In genomic region chr9:129556576-129557191, GRCh38 we compare ENCODE assay signal across 16 cellular contexts.
A peak's percentile ranks its signal among the peaks of the same experiment; 100 is the strongest.
DNase-seq lines count a peak whose midpoint lies in the region; ATAC-seq, FAIRE-seq and TF ChIP-seq lines count a peak whose summit lies in the region.
"Had no signal": no experiment of that assay in that cellular context is flagged by ENCODE, and none has a peak within 500 bp of the region (broad histone marks: within the 10 kb centered on the region; RNA-seq: fewer than 3 reads in every experiment).

No MANE protein-coding gene starts in this region.

- TF ChIP-seq CTCF in HepG2 (CRISPR knock-in tag; IDR thresholded peaks at IDR 0.05): no peak
- TF ChIP-seq CTCF in right lobe of liver (IDR thresholded peaks at IDR 0.05): no peak
- no peak for TF ChIP-seq CTCF in body of pancreas (IDR thresholded peaks at IDR 0.05)
- no peak for TF ChIP-seq CTCF in type B pancreatic cell (conservative IDR thresholded peaks at IDR 0.05)

- H3K9me3 Mint-ChIP-seq in type B pancreatic cell: no peaks in the 10 kb centered on the region
- H3K9me3 Mint-ChIP-seq: activated B cell treated with CpG ODN at 0.5 μM for 24 hours had no signal

- H3K9ac ChIP-seq in HepG2 (ENCODE audit: insufficient read depth, low read depth, low read length): peak overlapping the region; percentile 83

- H2AFZ ChIP-seq in HepG2 (ENCODE audit: low read length): no peak overlapping the region

- no peaks in the 10 kb centered on the region for H3K9me3 ChIP-seq in HepG2 (ENCODE audit: low read length)
- no peaks in the 10 kb centered on the region for H3K9me3 ChIP-seq in right lobe of liver
- no peaks in the 10 kb centered on the region for H3K9me3 ChIP-seq in body of pancreas
- no peaks in the 10 kb centered on the region for H3K9me3 ChIP-seq in mesodermal cell (ENCODE audit: control insufficient read depth, low read length)
- H3K9me3 ChIP-seq: breast epithelium had no signal

- H4K20me1 ChIP-seq in HepG2 (ENCODE audit: insufficient read depth, low read length): no peaks in the 10 kb centered on the region

- TF ChIP-seq POLR2A in HepG2 (IDR thresholded peaks at IDR 0.05; ENCODE audit: insufficient read depth in 1 of 2, low read depth in 2 of 2, low read length in 2 of 2) (no peak), right lobe of liver (IDR thresholded peaks at IDR 0.05) (no peak), body of pancreas (IDR thresholded peaks at IDR 0.05) (no peak)

- peak overlapping the region; percentile 86 for H3K4me2 ChIP-seq in HepG2 (ENCODE audit: low read depth, low read length)

- peak overlapping the region; percentile 60 for H3K4me3 Mint-ChIP-seq in type B pancreatic cell
- H3K4me3 Mint-ChIP-seq: activated B cell treated with CpG ODN at 0.5 μM for 24 hours had no signal

- H3K27ac ChIP-seq in HepG2 (ENCODE audit: extremely low read length, insufficient read depth, low read length) (peak overlapping the region; percentile 95), right lobe of liver (peak overlapping the region in 1 of 3 donors; percentile 92), body of pancreas (peak overlapping the region in 3 of 4 donors; percentile 61 to 79 (median 77)), mesodermal cell (ENCODE audit: low read depth, low read length, severe bottlenecking) (peak overlapping the region; percentile 84)

- TF ChIP-seq RAD21 in HepG2 (CRISPR knock-in tag; IDR thresholded peaks at IDR 0.05): no peak

- in situ Hi-C loops in HepG2 (cut with HindIII; ENCODE audit: extremely low pct_ligation_motif_present, low pct_unique_long_range_greater_than_20kb): no loop called here

- CTCF ChIA-PET in HepG2 (lab: Yijun Ruan, JAX; ENCODE audit: low intra/inter-chr PET ratio, low total read pairs): no interaction called here

- no peaks in the 10 kb centered on the region for H3K79me2 ChIP-seq in HepG2 (ENCODE audit: insufficient read depth, low read length)

- BruUV-seq in HepG2 (replicated peaks; lab: Mats Ljungman, UMichigan): TSS peak; percentile 88

- no peak for FAIRE-seq in HepG2 (lab: Jason Lieb, UNC)
- FAIRE-seq: islet of Langerhans had no signal

- H3K27me3 Mint-ChIP-seq in type B pancreatic cell: no peaks in the 10 kb centered on the region

- H3K36me3 Mint-ChIP-seq in type B pancreatic cell: no peaks in the 10 kb centered on the region

- H3K36me3 ChIP-seq in HepG2 (replicated peaks in 1 of 2; ENCODE audit: control insufficient read depth in 1 of 2, insufficient read depth in 2 of 2, low read length in 2 of 2) (no peaks in the 10 kb centered on the region), right lobe of liver (no peaks in the 10 kb centered on the region), body of pancreas (replicated peaks in 1 of 2; ENCODE audit: insufficient read depth in 1 of 2, low read depth in 2 of 2) (no peaks in the 10 kb centered on the region), mesodermal cell (ENCODE audit: control insufficient read depth, insufficient read depth, low read length) (no peaks in the 10 kb centered on the region)
- H3K36me3 ChIP-seq: breast epithelium had no signal

- intact Hi-C loops in HepG2 (cut with micrococcal nuclease; ENCODE audit: unreplicated experiment) (loop anchor here (1.0 to 5.0 kb wide), 2 partner anchors 8 to 59 kb away; no protein-coding TSS in a partner anchor), right lobe of liver (cut with DNase I) (loop anchor here (10.0 kb wide), 2 partner anchors 52 to 232 kb away; no protein-coding TSS in a partner anchor), body of pancreas (cut with DNase I) (no loop called here)

- H3K27me3 ChIP-seq in HepG2 (ENCODE audit: control insufficient read depth in 1 of 2, insufficient read depth in 2 of 2, low read length in 2 of 2) (no peaks in the 10 kb centered on the region), right lobe of liver (no peaks in the 10 kb centered on the region), body of pancreas (no peaks in the 10 kb centered on the region)
- H3K27me3 ChIP-seq: breast epithelium had no signal

- H3K27ac Mint-ChIP-seq in type B pancreatic cell: peak overlapping the region; percentile 85
- H3K27ac Mint-ChIP-seq: activated B cell treated with CpG ODN at 0.5 μM for 24 hours had no signal

- peaks cover 49% of the 10 kb centered on the region for H3K4me1 Mint-ChIP-seq in type B pancreatic cell (ENCODE audit: unreplicated experiment)
- H3K4me1 Mint-ChIP-seq: activated B cell treated with CpG ODN at 0.5 μM for 24 hours had no signal

- peak overlapping the region; percentile 8 to 65 (median 44); a peak in 4 of 6 replicates for H3K4me3 ChIP-seq in HepG2 (replicated peaks in 1 of 3; ENCODE audit: insufficient read depth in 1 of 3, low read depth in 2 of 3, low read length in 3 of 3)
- no peak overlapping the region for H3K4me3 ChIP-seq in right lobe of liver
- H3K4me3 ChIP-seq in body of pancreas: no peak overlapping the region
- H3K4me3 ChIP-seq in mesodermal cell (ENCODE audit: extremely low read depth, insufficient read depth, low read length, poor library complexity, severe bottlenecking): no peak overlapping the region
- H3K4me3 ChIP-seq: breast epithelium had no signal

- TF ChIP-seq EP300 in HepG2 (IDR thresholded peaks at IDR 0.05; ENCODE audit: low read depth in 2 of 2, low read length in 2 of 2) (no peak), HepG2 (CRISPR knock-in tag; IDR thresholded peaks at IDR 0.05; ENCODE audit: borderline replicate concordance) (no peak)

- H3K4me1 ChIP-seq in HepG2 (ENCODE audit: insufficient read depth, low read length) (peaks cover 97% of the 10 kb centered on the region), right lobe of liver (peaks cover 0 to 61% (median 23%) of the 10 kb centered on the region in 4 donors), body of pancreas (peaks cover 34% of the 10 kb centered on the region), mesodermal cell (ENCODE audit: control insufficient read depth, insufficient read depth, low read length, poor library complexity, severe bottlenecking) (peaks cover 42% of the 10 kb centered on the region)
- H3K4me1 ChIP-seq: breast epithelium had no signal

- no peak for ATAC-seq in HepG2
- no peak for ATAC-seq in right lobe of liver
- ATAC-seq in body of pancreas: no peak

- DNase-seq in HepG2 (ENCODE audit: low spot score): no peak
- no peak for DNase-seq in right lobe of liver
- no peak for DNase-seq in body of pancreas
- DNase-seq in type B pancreatic cell (ENCODE audit: extremely low spot score, unreplicated experiment): no peak
- DNase-seq in NCI-H2029 treated with DMSO at 0.1 percent for 48 hours (lab: John Stamatoyannopoulos, UW): no peak
- DNase-seq in HuH-7 (ENCODE audit: low spot score): no peak
- no peak for DNase-seq in NCI-H82 treated with DMSO at 0.1 percent for 48 hours (lab: John Stamatoyannopoulos, UW; ENCODE audit: unreplicated experiment)
- DNase-seq: activated B cell treated with CpG ODN at 0.5 μM for 24 hours; activated gamma-delta T cell; foreskin melanocyte; NCI-H1436; NCI-H446 treated with DMSO at 0.1 percent for 48 hours; stimulated activated CD4-positive, alpha-beta T cell treated with anti-CD3 and anti-CD28 coated beads, Interleukin-1b, Interleukin-23, amount 100 ng/mL, for 48 hours had no signal

- 67% methylated on average over 10 of the region's 10 CpGs for WGBS in HepG2 (ENCODE audit: low lambda C conversion rate)
- WGBS in right lobe of liver (ENCODE audit: insufficient coverage, low coverage, low lambda C conversion rate, missing lambda C conversion rate): 86% methylated on average over 9 of the region's 10 CpGs
- WGBS in body of pancreas, 2 donors: 83 to 89% methylated on average over 9 to 10 of the region's 10 CpGs
- WGBS in mesodermal cell (ENCODE audit: insufficient coverage in 2 of 2), 2 experiments: 44 to 48% methylated on average over 6 of the region's 10 CpGs

- POLR2A ChIA-PET in HepG2 (lab: Yijun Ruan, JAX): interaction anchor here (0.9 to 5.6 kb wide), 20 partner anchors 9 to 417 kb away, joined by 3 to 136 read pairs (median 6); partner anchors contain the start of genes IER5L and NTMT1

TF ChIP-seq in HepG2, 621 proteins besides CTCF, POLR2A, EP300 and RAD21 (continues in another document):
- no peak for TF ChIP-seq TGIF2 (CRISPR knock-in tag; IDR thresholded peaks at IDR 0.05)
- 0 out of 2 replicates have a peak, but pooled peaks have one; percentile 6 for TF ChIP-seq TOPORS (CRISPR knock-in tag; IDR thresholded peaks at IDR 0.05)
- TF ChIP-seq MTA3 (CRISPR knock-in tag; IDR thresholded peaks at IDR 0.05): no peak
- TF ChIP-seq HMG20A (CRISPR knock-in tag; IDR thresholded peaks at IDR 0.05; ENCODE audit: borderline replicate concordance): no peak
- TF ChIP-seq HIVEP1 (CRISPR knock-in tag; IDR thresholded peaks at IDR 0.05): no peak
- no peak for TF ChIP-seq GLI4 (CRISPR knock-in tag; IDR thresholded peaks at IDR 0.05; ENCODE audit: borderline replicate concordance)
- TF ChIP-seq ZNF33A (CRISPR knock-in tag; IDR thresholded peaks at IDR 0.05; ENCODE audit: borderline replicate concordance): no peak
- TF ChIP-seq ZNF251 (CRISPR knock-in tag; IDR thresholded peaks at IDR 0.05): no peak
- TF ChIP-seq HDAC1 (CRISPR knock-in tag; IDR thresholded peaks at IDR 0.05): no peak
- TF ChIP-seq, protein P1, sequence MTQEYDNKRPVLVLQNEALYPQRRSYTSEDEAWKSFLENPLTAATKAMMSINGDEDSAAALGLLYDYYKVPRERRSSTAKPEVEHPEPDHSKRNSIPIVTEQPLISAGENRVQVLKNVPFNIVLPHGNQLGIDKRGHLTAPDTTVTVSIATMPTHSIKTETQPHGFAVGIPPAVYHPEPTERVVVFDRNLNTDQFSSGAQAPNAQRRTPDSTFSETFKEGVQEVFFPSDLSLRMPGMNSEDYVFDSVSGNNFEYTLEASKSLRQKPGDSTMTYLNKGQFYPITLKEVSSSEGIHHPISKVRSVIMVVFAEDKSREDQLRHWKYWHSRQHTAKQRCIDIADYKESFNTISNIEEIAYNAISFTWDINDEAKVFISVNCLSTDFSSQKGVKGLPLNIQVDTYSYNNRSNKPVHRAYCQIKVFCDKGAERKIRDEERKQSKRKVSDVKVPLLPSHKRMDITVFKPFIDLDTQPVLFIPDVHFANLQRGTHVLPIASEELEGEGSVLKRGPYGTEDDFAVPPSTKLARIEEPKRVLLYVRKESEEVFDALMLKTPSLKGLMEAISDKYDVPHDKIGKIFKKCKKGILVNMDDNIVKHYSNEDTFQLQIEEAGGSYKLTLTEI (CRISPR knock-in tag; conservative IDR thresholded peaks at IDR 0.05): no peak
- TF ChIP-seq PHB2 (IDR thresholded peaks at IDR 0.05; ENCODE audit: partially characterized antibody): no peak
- no peak for TF ChIP-seq GATAD2A (CRISPR knock-in tag; IDR thresholded peaks at IDR 0.05)
- no peak for TF ChIP-seq BORCS8-MEF2B (CRISPR knock-in tag; IDR thresholded peaks at IDR 0.05)

Comparison
In these comparisons a context has a peak if more than half of its experiments do, and no peak if none do; other contexts are left out.
1. H3K4me3 ChIP-seq: peak in HepG2 (3 of 3); none in right lobe of liver (0 of 3), body of pancreas (0 of 2) and mesodermal cell (single experiment).